9 cellular contexts compared by ENCODE assay signal in the genomic region with DNA sequence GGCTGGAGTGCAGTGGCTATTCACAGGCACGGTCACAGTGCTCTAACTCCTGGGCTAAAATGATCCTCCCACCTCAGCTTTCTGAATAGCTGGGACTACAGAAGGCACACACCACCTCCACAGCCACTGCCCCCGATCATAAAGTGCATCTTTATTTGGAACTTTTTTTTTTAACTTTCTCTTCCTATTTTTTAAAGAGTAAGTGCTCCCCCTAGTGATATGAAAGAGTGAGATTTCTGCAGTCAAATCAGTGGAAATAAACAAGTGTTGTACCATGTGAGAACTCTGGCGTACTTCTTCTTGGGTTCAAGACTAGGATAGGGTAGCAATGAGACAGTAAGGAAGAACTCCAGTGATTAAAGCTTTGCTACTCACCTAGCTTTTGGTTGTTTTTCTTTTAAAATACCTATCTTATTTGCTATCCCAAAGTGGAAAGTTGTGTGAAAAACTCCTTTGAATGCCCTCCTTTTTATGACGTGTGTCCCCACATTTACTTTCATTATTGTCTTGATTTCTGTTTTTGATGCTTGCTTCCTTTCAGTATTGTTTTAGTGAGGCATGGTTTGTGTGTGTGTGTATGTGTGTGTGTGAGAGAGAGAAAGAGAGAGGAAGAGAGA. TPM values are rescaled to one million over a fixed set of nuclear protein-coding genes. Genes with fewer than 3 reads are reported as not detected.
DNase-seq lines count a peak whose midpoint lies in the region; ATAC-seq and TF ChIP-seq lines count a peak whose summit lies in the region.
"Had no signal": no experiment of that assay in that cellular context is flagged by ENCODE, and none has a peak within 500 bp of the region (broad histone marks: within the 10 kb centered on the region; RNA-seq: fewer than 3 reads in every experiment).

No MANE protein-coding gene starts in this region.

- H3K4me2 ChIP-seq in SU-DHL-6 (ENCODE audit: low read depth, low read length, poor library complexity, severe bottlenecking), result peak overlapping the region; percentile 35

- no peaks in the 10 kb centered on the region for H3K9me3 Mint-ChIP-seq in naive thymus-derived CD8-positive, alpha-beta T cell

- no peaks in the 10 kb centered on the region for H3K9me3 ChIP-seq in SU-DHL-6 (ENCODE audit: insufficient read depth, low read length)

- peak; percentile 84 for ATAC-seq in GM21381 (IDR thresholded peaks at IDR 0.05; ENCODE audit: unreplicated experiment)
- peak; percentile 86 to 87 for ATAC-seq in naive thymus-derived CD8-positive, alpha-beta T cell

- peak; percentile 20 to 24 for DNase-seq in NCI-H2081 (lab: John Stamatoyannopoulos, UW)
- no peak for DNase-seq in NCI-H2081 treated with DMSO at 0.1 percent for 48 hours (lab: John Stamatoyannopoulos, UW)
- DNase-seq in LHCN-M2 (ENCODE audit: low read depth), result peak; percentile 48
- DNase-seq in epidermal melanocyte (ENCODE audit: insufficient read length, low spot score), result peak; percentile 42
- peak in 6 of 10 donors; percentile 16 to 79 (median 67) for DNase-seq in naive thymus-derived CD8-positive, alpha-beta T cell
- no peak for DNase-seq in middle frontal gyrus (ENCODE audit: extremely low spot score, low spot score)

- H3K4me1 Mint-ChIP-seq in naive thymus-derived CD8-positive, alpha-beta T cell, result peaks cover 5 to 16% (median 10%) of the 10 kb centered on the region in 4 donors

- H3K27me3 Mint-ChIP-seq in naive thymus-derived CD8-positive, alpha-beta T cell, result peaks cover 0 to 23% (median 1%) of the 10 kb centered on the region in 5 donors

- no peaks in the 10 kb centered on the region for H3K79me2 ChIP-seq in SU-DHL-6 (ENCODE audit: insufficient read depth, low read length)

- H3K9ac ChIP-seq in SU-DHL-6 (ENCODE audit: low read length), result no peak overlapping the region

- no peaks in the 10 kb centered on the region for H3K27me3 ChIP-seq in SU-DHL-6 (ENCODE audit: low read length)

- no peak overlapping the region for H3K27ac ChIP-seq in SU-DHL-6 (ENCODE audit: low read depth, low read length)
- H3K27ac ChIP-seq: epithelial cell of prostate had no signal

- no peak overlapping the region for H2AFZ ChIP-seq in SU-DHL-6 (ENCODE audit: low read depth, low read length, severe bottlenecking)

- peak; percentile 68 for TF ChIP-seq CTCF in SU-DHL-6 (IDR thresholded peaks at IDR 0.05; ENCODE audit: insufficient read depth, low read length, poor library complexity, severe bottlenecking)

- H4K20me1 ChIP-seq in SU-DHL-6 (ENCODE audit: low read depth, low read length), result 0 out of 2 replicates have a peak, but pooled peaks cover 5% of the 10 kb centered on the region

- H3K36me3 ChIP-seq in SU-DHL-6 (ENCODE audit: low read length), result no peaks in the 10 kb centered on the region

- POLR2A ChIA-PET in naive thymus-derived CD8-positive, alpha-beta T cell (lab: Charles Lee), result interaction anchor here (0.6 to 1.4 kb wide), 4 partner anchors 42 to 144 kb away, joined by 3 to 9 read pairs (median 6); no protein-coding TSS in a partner anchor

- no peaks in the 10 kb centered on the region for H3K9me2 ChIP-seq in SU-DHL-6 (replicated peaks; ENCODE audit: insufficient read depth, low read length)

- peak overlapping the region in 8 of 10 donors; percentile 1 to 83 (median 24) for H3K27ac Mint-ChIP-seq in naive thymus-derived CD8-positive, alpha-beta T cell

- no peak overlapping the region for H3K4me3 ChIP-seq in SU-DHL-6 (ENCODE audit: insufficient read depth, low read length, poor library complexity, severe bottlenecking)

- H3K36me3 Mint-ChIP-seq in naive thymus-derived CD8-positive, alpha-beta T cell, result no peaks in the 10 kb centered on the region

- H3F3A ChIP-seq in SU-DHL-6 (ENCODE audit: insufficient read depth), result peaks cover 4% of the 10 kb centered on the region; the same call in 1 of the 2 replicates

- peak overlapping the region in 9 of 10 donors; percentile 0 to 70 (median 41) for H3K4me3 Mint-ChIP-seq in naive thymus-derived CD8-positive, alpha-beta T cell

RNA-seq across cellular contexts. Expression of a gene that starts 6.6 kb away (rescaled TPM):
- 0.19 and 0.40 TPM in 2 replicates for total RNA-seq in LHCN-M2 (2014; rRNA removed)
- 0.10 TPM for polyA plus RNA-seq in LHCN-M2 (2012)
- 1 to 10 TPM in 1 of 2 experiments, under 1 TPM in 1; 0.52 to 1.5 TPM for total RNA-seq in naive thymus-derived CD8-positive, alpha-beta T cell
- polyA plus RNA-seq in naive thymus-derived CD8-positive, alpha-beta T cell, result under 1 TPM in 2 of 3 donors, not detected in 1; 0.07 to 0.16 TPM

RNA-seq across cellular contexts. Expression of a gene that starts 51.4 kb away (rescaled TPM):
- total RNA-seq in LHCN-M2 (2014; rRNA removed), result 63.5 and 107 TPM in 2 replicates
- polyA plus RNA-seq in LHCN-M2 (2012), result 382 TPM
- 10 to 100 TPM; 27.5 to 29.5 TPM for total RNA-seq in naive thymus-derived CD8-positive, alpha-beta T cell
- polyA plus RNA-seq in naive thymus-derived CD8-positive, alpha-beta T cell, result 10 to 100 TPM; 59.3 to 86.5 (median 64.2) TPM

Comparison
In these comparisons a context has a peak if more than half of its experiments do, and no peak if none do; other contexts are left out.
1. DNase-seq: peak in NCI-H2081 (2 of 2), LHCN-M2 (single experiment), epidermal melanocyte (single experiment) and naive thymus-derived CD8-positive, alpha-beta T cell (6 of 10); none in NCI-H2081 treated with DMSO at 0.1 percent for 48 hours (single experiment) and middle frontal gyrus (single experiment).